Comparison of ENCODE assay signal across 15 cellular contexts in the genomic region with DNA sequence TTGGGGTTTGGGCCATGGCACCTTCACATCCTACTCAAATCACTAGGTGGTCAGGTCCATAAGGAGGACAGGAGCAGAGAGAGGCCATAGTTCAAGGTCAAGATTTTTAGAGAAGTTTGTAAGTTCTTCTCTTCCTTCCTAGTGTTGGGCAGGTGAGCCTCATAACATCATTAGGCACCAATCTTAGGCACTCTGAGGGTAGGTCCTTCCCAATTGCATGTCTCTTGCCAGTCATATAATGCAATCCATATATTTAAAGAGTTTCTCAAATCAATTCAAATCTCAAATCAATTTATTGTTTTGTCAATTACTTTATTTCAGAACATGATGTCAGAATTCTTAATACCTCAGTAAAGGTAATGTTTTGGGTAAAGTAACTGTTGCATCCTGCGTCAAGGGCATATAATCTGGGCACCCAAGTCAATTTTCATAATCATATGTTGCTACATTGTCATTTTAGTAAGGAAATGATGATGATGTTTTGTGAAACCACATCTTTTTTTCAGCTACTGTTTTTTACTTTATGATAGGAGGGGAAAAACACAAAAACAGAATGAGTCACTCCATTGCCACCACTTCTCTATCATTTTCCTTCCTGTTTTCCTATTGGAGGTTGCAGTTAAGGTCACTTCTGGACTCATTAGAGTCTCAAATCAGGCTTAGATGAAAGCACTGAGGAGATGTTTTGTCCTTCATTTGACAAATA.
DNase-seq lines count a peak whose midpoint lies in the region; ATAC-seq and TF ChIP-seq lines count a peak whose summit lies in the region.
"Had no signal": no experiment of that assay in that cellular context is flagged by ENCODE, and none has a peak within 500 bp of the region (broad histone marks: within the 10 kb centered on the region; RNA-seq: fewer than 3 reads in every experiment).

No MANE protein-coding gene starts in this region.

- H3K36me3 ChIP-seq in lung (ENCODE audit: control insufficient read depth in 2 of 2, insufficient read depth in 2 of 2, low read length in 2 of 2), result no peaks in the 10 kb centered on the region
- H3K36me3 ChIP-seq in Karpas-422 (ENCODE audit: insufficient read depth, low read length), result no peaks in the 10 kb centered on the region
- H3K36me3 ChIP-seq in H7 (replicated peaks; ENCODE audit: control insufficient read depth, insufficient read depth, low read length), result no peaks in the 10 kb centered on the region
- H3K36me3 ChIP-seq: HAP-1 had no signal

- no peak overlapping the region for H3K9ac ChIP-seq in Karpas-422 (ENCODE audit: low read length)

- H3K4me1 Mint-ChIP-seq in T-cell, result peaks cover 0 to 20% (median 19%) of the 10 kb centered on the region in 3 donors

- POLR2A ChIA-PET in T-cell (lab: Charles Lee), result interaction anchor here in 1 of 2 donors (0.6 kb wide), 1 partner anchor 12 kb away, joined by 3 read pairs; no protein-coding TSS in a partner anchor

- 42 to 54% methylated on average over 1 of the region's 1 CpG for WGBS in lung, 2 donors

- H3K4me3 Mint-ChIP-seq in T-cell, result no peak overlapping the region

- no peaks in the 10 kb centered on the region for H3K9me2 ChIP-seq in Karpas-422 (replicated peaks; ENCODE audit: insufficient read depth, low read length)

- no peaks in the 10 kb centered on the region for H3K36me3 Mint-ChIP-seq in T-cell

- H3K9me3 Mint-ChIP-seq in T-cell, result no peaks in the 10 kb centered on the region

- no peaks in the 10 kb centered on the region for H3K27me3 Mint-ChIP-seq in T-cell

- ATAC-seq in GM18502 (IDR thresholded peaks at IDR 0.05; ENCODE audit: poor library complexity, unreplicated experiment) (peak; percentile 55), HG02623 (IDR thresholded peaks at IDR 0.05; ENCODE audit: unreplicated experiment) (peak; percentile 46), T-cell (replicated peaks in 1 of 4) (peak in 3 of 4 experiments; percentile 38 to 75 (median 52)), lung (ENCODE audit: insufficient read depth, low FRiP score) (peak; percentile 58), GM18498 (IDR thresholded peaks at IDR 0.05; ENCODE audit: unreplicated experiment) (no peak)

- H3K9me3 ChIP-seq in lung (ENCODE audit: control insufficient read depth in 2 of 2, insufficient read depth in 1 of 2, low read length in 1 of 2), result peaks cover 0 to 2% of the 10 kb centered on the region in 2 donors
- no peaks in the 10 kb centered on the region for H3K9me3 ChIP-seq in Karpas-422 (ENCODE audit: low read length)
- H3K9me3 ChIP-seq: HAP-1 had no signal

- H3K4me1 ChIP-seq in lung (ENCODE audit: control insufficient read depth in 2 of 2, insufficient read depth in 2 of 2, low read length in 2 of 2) (no peaks in the 10 kb centered on the region), Karpas-422 (ENCODE audit: low read length) (no peaks in the 10 kb centered on the region; the same call in 1 of the 2 replicates)

- no peak for TF ChIP-seq CTCF in lung (IDR thresholded peaks at IDR 0.05; ENCODE audit: control extremely low read depth, extremely low read depth)

- H2AFZ ChIP-seq in Karpas-422 (ENCODE audit: low read length), result no peak overlapping the region

- no peak overlapping the region for H3K4me2 ChIP-seq in Karpas-422 (ENCODE audit: low read depth, low read length, poor library complexity, severe bottlenecking)

- no peaks in the 10 kb centered on the region for H4K20me1 ChIP-seq in Karpas-422 (ENCODE audit: insufficient read depth, low read depth, low read length)

- no peaks in the 10 kb centered on the region for H3K79me2 ChIP-seq in Karpas-422 (ENCODE audit: low read length)

- CTCF ChIA-PET in T-cell (lab: Charles Lee), result no interaction called here

- no peak for DNase-seq in T-cell
- no peak for DNase-seq in lung (ENCODE audit: low spot score)
- DNase-seq in Karpas-422, result no peak
- no peak for DNase-seq in NCI-H345 treated with DMSO at 0.1 percent for 48 hours (lab: John Stamatoyannopoulos, UW; ENCODE audit: unreplicated experiment)
- no peak for DNase-seq in H7
- DNase-seq: DMS153; dorsolateral prefrontal cortex; hippocampal formation; stimulated activated CD4-positive, alpha-beta T cell treated with anti-CD3 and anti-CD28 coated beads, Interleukin-12 subunit alpha, Interleukin-12 subunit beta, amount 100 ng/mL, for 4 hours; stimulated activated naive CD4-positive, alpha-beta T cell had no signal

- H3K4me3 ChIP-seq in lung, result no peak overlapping the region
- no peak overlapping the region for H3K4me3 ChIP-seq in Karpas-422 (ENCODE audit: low read length)
- no peak overlapping the region for H3K4me3 ChIP-seq in H7 (ENCODE audit: insufficient read depth, low read depth, low read length)
- H3K4me3 ChIP-seq: dorsolateral prefrontal cortex, HAP-1, SK-N-MC had no signal

- peak overlapping the region in 1 of 2 donors; percentile 28 for H3K27ac ChIP-seq in lung (ENCODE audit: low read depth in 1 of 2, low read length in 1 of 2)
- H3K27ac ChIP-seq in Karpas-422 (ENCODE audit: low read length), result no peak overlapping the region
- H3K27ac ChIP-seq: dorsolateral prefrontal cortex, SK-N-MC had no signal

- H3K27me3 ChIP-seq in lung (ENCODE audit: control insufficient read depth, insufficient read depth) (no peaks in the 10 kb centered on the region), Karpas-422 (ENCODE audit: low read length) (no peaks in the 10 kb centered on the region), H7 (ENCODE audit: control insufficient read depth, insufficient read depth, low read length) (no peaks in the 10 kb centered on the region)
- H3K27me3 ChIP-seq: dorsolateral prefrontal cortex had no signal

- H3K27ac Mint-ChIP-seq in T-cell, result peak overlapping the region; percentile 68 to 69
